In the genomic region with DNA sequence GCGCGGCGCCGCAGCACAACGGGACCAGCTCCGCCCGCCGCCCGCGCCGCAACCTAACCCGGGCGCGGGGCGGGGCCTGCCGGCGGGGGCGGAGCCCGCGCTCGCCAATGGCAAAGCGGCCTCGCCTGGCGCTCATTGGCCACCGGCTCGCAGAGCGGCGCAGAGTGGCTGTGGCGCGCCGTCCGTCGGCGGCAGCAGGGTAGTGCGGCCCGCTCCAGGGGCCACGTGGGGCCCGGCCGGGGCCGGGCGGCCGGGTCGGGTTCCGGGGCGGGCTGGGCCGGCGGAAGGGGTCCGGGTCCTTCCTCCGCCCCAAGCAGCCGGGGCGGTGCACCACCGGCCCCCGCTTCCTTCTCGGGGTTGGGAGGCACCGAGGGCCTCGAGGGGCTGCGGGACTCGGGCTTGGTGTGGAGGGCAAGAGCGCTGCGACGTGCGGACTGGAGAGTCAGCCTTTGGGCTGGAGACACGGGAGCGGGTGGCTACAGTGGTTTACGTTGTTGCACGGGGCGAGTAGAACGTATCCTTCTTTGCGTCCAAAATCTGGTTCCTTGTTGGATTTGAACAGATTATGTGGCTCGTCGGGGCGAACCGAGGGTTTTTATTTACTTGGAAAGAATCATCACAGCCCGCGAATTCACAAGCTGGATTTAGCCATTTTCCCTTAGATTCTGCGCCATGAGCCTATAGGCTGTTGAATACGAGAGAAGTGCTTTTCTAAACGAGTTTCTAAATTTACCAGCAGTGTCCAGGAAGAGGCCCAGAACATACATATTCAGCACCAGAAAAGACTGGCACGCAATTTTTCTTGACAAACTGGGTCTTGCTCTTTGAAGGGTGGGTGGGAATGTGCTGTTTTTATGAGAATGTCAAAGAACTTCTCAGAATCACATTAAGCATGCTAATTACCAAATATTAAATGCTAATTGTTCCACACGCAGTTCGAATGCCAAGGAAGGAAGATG, we compare ENCODE assay signal across 8 cellular contexts. TPM values are rescaled to one million over a fixed set of nuclear protein-coding genes. Genes with fewer than 3 reads are reported as not detected.
DNase-seq lines count a peak whose midpoint lies in the region; ATAC-seq and TF ChIP-seq lines count a peak whose summit lies in the region.

A gene (minus strand): TSS at position 29 of the 959 bp plus-strand sequence. CDS start 75 bp downstream, outside the sequence.

- peak; percentile 14 for TF ChIP-seq CTCF in epithelial cell of esophagus (IDR thresholded peaks at IDR 0.05; ENCODE audit: insufficient read depth, low read depth, low read length, missing control alignments)
- peak; percentile 69 for TF ChIP-seq CTCF in mucosa of descending colon (IDR thresholded peaks at IDR 0.05)

- ATAC-seq in GM21526 (IDR thresholded peaks at IDR 0.05; ENCODE audit: low FRiP score, unreplicated experiment) (peak; percentile 82), mucosa of descending colon (peak; percentile 97)

- peak; percentile 98 for DNase-seq in DMS 273 (lab: John Stamatoyannopoulos, UW; ENCODE audit: unreplicated experiment)
- peak; percentile 97 for DNase-seq in HuH-7.5 (ENCODE audit: low spot score)
- peak; percentile 94 for DNase-seq in OCI-M1 (lab: John Stamatoyannopoulos, UW)
- peak; percentile 83 for DNase-seq in activated T-cell treated with anti-CD3 and anti-CD28 coated beads for 4 hours
- DNase-seq in epithelial cell of esophagus (ENCODE audit: low read depth): peak; percentile 94
- DNase-seq in mucosa of descending colon: peak; percentile 93 to 95 (median 94)
- peak; percentile 77 to 78 for DNase-seq in stimulated activated CD8-positive, alpha-beta memory T cell treated with anti-CD3 and anti-CD28 coated beads, Interleukin-4, amount 100 ng/mL, for 1 hour (ENCODE audit: low read depth in 2 of 2, low spot score in 1 of 2)

- H3K4me3 ChIP-seq in epithelial cell of esophagus (ENCODE audit: low read length) (peak within 1 kb of the TSS; percentile 82), mucosa of descending colon (peak within 1 kb of the TSS; percentile 61)

- no peaks in the 10 kb centered on the region for H3K9me3 ChIP-seq in mucosa of descending colon

- intact Hi-C loops in mucosa of descending colon (cut with DNase I, micrococcal nuclease): no loop called here

- H3K36me3 ChIP-seq in mucosa of descending colon (ENCODE audit: low read depth): no peaks in the 10 kb centered on the region

- peaks cover 14% of the 10 kb centered on the region for H3K4me1 ChIP-seq in mucosa of descending colon (ENCODE audit: low read depth)

RNA-seq across cellular contexts. Expression of the gene that starts here (rescaled TPM):
- 10 to 100 TPM; 14.0 to 46.3 (median 34.3) TPM for total RNA-seq in mucosa of descending colon

Comparison
In these comparisons a context has a peak if more than half of its experiments do, and no peak if none do; other contexts are left out.
1. Peak in every context shown above with its lines: DNase-seq, ATAC-seq and H3K4me3 ChIP-seq.